ENCODE assay signal across 14 cellular contexts in genomic region chr7:45689797-45690761, GRCh38.
DNase-seq lines count a peak whose midpoint lies in the region; ATAC-seq and TF ChIP-seq lines count a peak whose summit lies in the region.
"Had no signal": no experiment of that assay in that cellular context is flagged by ENCODE, and none has a peak within 500 bp of the region (broad histone marks: within the 10 kb centered on the region; RNA-seq: fewer than 3 reads in every experiment).

No MANE protein-coding gene starts in this region.

- no peak overlapping the region for H3K56ac ChIP-seq in mesendoderm (ENCODE audit: low read length)

- no CpG with 5 or more reads among the region's 15 CpGs for WGBS in trophoblast cell (ENCODE audit: extremely low coverage, insufficient coverage, insufficient read length)
- no CpG with 5 or more reads among the region's 15 CpGs for WGBS in mesendoderm (ENCODE audit: extremely low coverage, insufficient coverage, low lambda C conversion rate)

- no peak overlapping the region for H2BK12ac ChIP-seq in trophoblast cell (ENCODE audit: low read length)

- H3K79me2 ChIP-seq in trophoblast cell (ENCODE audit: control insufficient read depth, insufficient read depth, low read length, poor library complexity) (no peaks in the 10 kb centered on the region), mesendoderm (ENCODE audit: control insufficient read depth, insufficient read depth, low read length) (no peaks in the 10 kb centered on the region)

- H3K4me1 Mint-ChIP-seq in CD14-positive monocyte = no peaks in the 10 kb centered on the region
- H3K4me1 Mint-ChIP-seq: B cell had no signal

- no peak overlapping the region for H2BK120ac ChIP-seq in trophoblast cell (ENCODE audit: insufficient read depth, low read length, poor library complexity)
- H2BK120ac ChIP-seq in mesendoderm (ENCODE audit: low read depth, low read length) = no peak overlapping the region

- H3K79me1 ChIP-seq in trophoblast cell (ENCODE audit: low read length) = no peaks in the 10 kb centered on the region
- no peaks in the 10 kb centered on the region for H3K79me1 ChIP-seq in mesendoderm (ENCODE audit: low read length)

- no peak overlapping the region for H3K27ac Mint-ChIP-seq in CD14-positive monocyte
- H3K27ac Mint-ChIP-seq: activated naive CD4-positive, alpha-beta T cell treated with anti-CD3 and anti-CD28 coated beads, Interleukin-2, amount 50 U/mL, for 72 hours; B cell had no signal

- H2BK15ac ChIP-seq in mesendoderm (replicated peaks; ENCODE audit: low read depth) = no peak overlapping the region

- no peak overlapping the region for H3K9ac ChIP-seq in trophoblast cell (ENCODE audit: low read length)
- no peak overlapping the region for H3K9ac ChIP-seq in mesendoderm (ENCODE audit: low read length)

- H3K27ac ChIP-seq in SJSA1 = peak overlapping the region; percentile 43; the same call in 1 of the 2 replicates
- no peak overlapping the region for H3K27ac ChIP-seq in trophoblast cell (ENCODE audit: low read depth, low read length)
- no peak overlapping the region for H3K27ac ChIP-seq in mesendoderm (ENCODE audit: low read depth, low read length)

- H3K18ac ChIP-seq in trophoblast cell (ENCODE audit: low read length) = no peak overlapping the region
- no peak overlapping the region for H3K18ac ChIP-seq in mesendoderm (ENCODE audit: low read length)

- peak; percentile 7 for DNase-seq in AG20443 (ENCODE audit: low spot score)
- DNase-seq in SJSA1 (ENCODE audit: low read depth in 1 of 2, low spot score in 2 of 2) = peak in 1 of 2 experiments; percentile 25
- DNase-seq in islet precursor cell = peak; percentile 37
- no peak for DNase-seq in trophoblast cell
- DNase-seq in mesendoderm = no peak
- DNase-seq in NCI-H187 treated with DMSO at 0.1 percent for 48 hours (lab: John Stamatoyannopoulos, UW) = no peak
- no peak for DNase-seq in CD14-positive monocyte (ENCODE audit: low spot score)
- DNase-seq: activated CD4-positive, alpha-beta T cell treated with anti-CD3 and anti-CD28 coated beads for 1 hour; DMS 273 treated with DMSO at 0.1 percent for 48 hours; NCI-H187; SHP77 treated with DMSO at 0.1 percent for 48 hours had no signal

- H2AFZ ChIP-seq in trophoblast cell (ENCODE audit: insufficient read depth, low read length, poor library complexity) = no peak overlapping the region

- TF ChIP-seq CTCF in CD14-positive monocyte (IDR thresholded peaks at IDR 0.05) = no peak

- no peak for ATAC-seq in HG03135 (IDR thresholded peaks at IDR 0.05; ENCODE audit: unreplicated experiment)
- ATAC-seq: activated naive CD4-positive, alpha-beta T cell treated with anti-CD3 and anti-CD28 coated beads, Interleukin-2, amount 50 U/mL, for 72 hours had no signal

- H3K9me3 Mint-ChIP-seq in CD14-positive monocyte = peaks cover 0 to 6% (median 2%) of the 10 kb centered on the region in 7 donors
- H3K9me3 Mint-ChIP-seq: activated naive CD4-positive, alpha-beta T cell treated with anti-CD3 and anti-CD28 coated beads, Interleukin-2, amount 50 U/mL, for 72 hours had no signal

- H3K4ac ChIP-seq in trophoblast cell (ENCODE audit: low read depth, low read length) = no peak overlapping the region
- H3K4ac ChIP-seq in mesendoderm (ENCODE audit: low read depth, low read length) = no peak overlapping the region

- H2AK5ac ChIP-seq in trophoblast cell (ENCODE audit: low read length) (no peak overlapping the region), mesendoderm (ENCODE audit: low read length) (no peak overlapping the region)

- H4K5ac ChIP-seq in mesendoderm (ENCODE audit: low read length) = no peak overlapping the region

- H3K27me3 ChIP-seq in SJSA1 (replicated peaks) (no peaks in the 10 kb centered on the region), trophoblast cell (ENCODE audit: insufficient read depth, low read length) (no peaks in the 10 kb centered on the region), mesendoderm (ENCODE audit: insufficient read depth, low read length, poor library complexity) (no peaks in the 10 kb centered on the region)

- H3K36me3 Mint-ChIP-seq in CD14-positive monocyte = no peaks in the 10 kb centered on the region
- H3K36me3 Mint-ChIP-seq: activated naive CD4-positive, alpha-beta T cell treated with anti-CD3 and anti-CD28 coated beads, Interleukin-2, amount 50 U/mL, for 72 hours had no signal

- H3K4me2 ChIP-seq in trophoblast cell (ENCODE audit: low read length) = no peak overlapping the region
- no peak overlapping the region for H3K4me2 ChIP-seq in mesendoderm (ENCODE audit: low read length)

- H3K4me3 Mint-ChIP-seq in CD14-positive monocyte = no peak overlapping the region
- H3K4me3 Mint-ChIP-seq: B cell had no signal

- H2BK5ac ChIP-seq in trophoblast cell (ENCODE audit: low read depth, low read length, poor library complexity) = no peak overlapping the region
- H2BK5ac ChIP-seq in mesendoderm (ENCODE audit: low read length) = no peak overlapping the region

- H3K4me3 ChIP-seq in SJSA1 (no peak overlapping the region), trophoblast cell (ENCODE audit: low read depth, low read length) (no peak overlapping the region), mesendoderm (ENCODE audit: low read length) (no peak overlapping the region)

- H3K27me3 Mint-ChIP-seq in CD14-positive monocyte (ENCODE audit: low read depth in 3 of 3) = peaks cover 0 to 7% (median 2%) of the 10 kb centered on the region in 3 donors
- H3K27me3 Mint-ChIP-seq: B cell had no signal

- intact Hi-C loops in CD14-positive monocyte (cut with micrococcal nuclease) = no loop called here

- H3K23ac ChIP-seq in trophoblast cell (ENCODE audit: low read length) (no peak overlapping the region), mesendoderm (ENCODE audit: low read length) (no peak overlapping the region)

- no peak overlapping the region for H4K91ac ChIP-seq in trophoblast cell (ENCODE audit: low read depth, low read length)

- H3K14ac ChIP-seq in trophoblast cell (ENCODE audit: low read length) = peak overlapping the region; percentile 26

- no peaks in the 10 kb centered on the region for H3K36me3 ChIP-seq in SJSA1
- H3K36me3 ChIP-seq in trophoblast cell (ENCODE audit: control insufficient read depth in 1 of 2, insufficient read depth in 2 of 2, low read length in 2 of 2) = no peaks in the 10 kb centered on the region
- no peaks in the 10 kb centered on the region for H3K36me3 ChIP-seq in mesendoderm (ENCODE audit: control insufficient read depth, insufficient read depth, low read length)

- H3K9me3 ChIP-seq in SJSA1 (replicated peaks) (no peaks in the 10 kb centered on the region), trophoblast cell (ENCODE audit: insufficient read depth, low read depth, low read length) (no peaks in the 10 kb centered on the region)

- H4K8ac ChIP-seq in trophoblast cell (ENCODE audit: low read depth, low read length) = no peak overlapping the region
- H4K8ac ChIP-seq in mesendoderm (ENCODE audit: low read depth, low read length) = no peak overlapping the region

- H4K12ac ChIP-seq in trophoblast cell (ENCODE audit: low read depth, low read length) = no peak overlapping the region

- H3K4me1 ChIP-seq in SJSA1 (replicated peaks) (peaks cover 13% of the 10 kb centered on the region), trophoblast cell (ENCODE audit: control insufficient read depth in 1 of 2, insufficient read depth in 2 of 2, low read length in 2 of 2) (peaks cover 13 to 14% of the 10 kb centered on the region in 2 experiments), mesendoderm (ENCODE audit: control insufficient read depth, low read depth, low read length) (no peaks in the 10 kb centered on the region)

Comparison
In these comparisons a context has a peak if more than half of its experiments do, and no peak if none do; other contexts are left out.
1. DNase-seq: peak in AG20443 (single experiment) and islet precursor cell (single experiment); none in trophoblast cell (0 of 2), mesendoderm (single experiment), NCI-H187 treated with DMSO at 0.1 percent for 48 hours (single experiment) and CD14-positive monocyte (single experiment).